In the genomic region with DNA sequence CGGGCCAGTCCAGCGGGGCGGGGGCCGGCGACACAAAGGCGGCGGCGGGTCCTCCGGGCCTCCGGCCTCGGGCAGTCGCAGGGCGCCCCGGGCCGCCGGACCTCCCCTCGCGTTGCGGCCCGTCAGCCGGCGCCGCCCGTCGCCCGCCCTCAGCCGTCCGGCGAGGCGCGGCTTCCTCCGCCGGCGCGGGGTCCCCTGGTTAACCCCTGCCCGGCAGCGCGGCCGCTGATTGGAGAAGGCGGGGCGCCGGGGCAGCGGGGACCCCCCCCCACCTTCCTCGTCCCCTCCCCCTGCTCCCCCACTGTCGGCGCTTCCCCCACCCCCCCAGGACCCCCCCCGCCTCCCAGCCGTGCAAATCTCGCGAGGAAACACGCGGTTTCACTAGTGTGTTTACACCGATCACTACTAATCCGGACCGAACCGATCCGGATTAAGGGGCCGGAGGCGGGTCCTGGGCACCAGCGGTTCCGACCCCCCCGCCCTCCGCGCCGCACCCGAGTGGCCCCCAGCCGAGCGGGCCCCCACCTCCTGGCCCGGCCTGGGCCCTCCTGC, we compare ENCODE assay signal across 8 cellular contexts. TPM values are rescaled to one million over a fixed set of nuclear protein-coding genes. Genes with fewer than 3 reads are reported as not detected.
DNase-seq lines count a peak whose midpoint lies in the region; ATAC-seq, FAIRE-seq and TF ChIP-seq lines count a peak whose summit lies in the region.
"Not testable (repeated sequence)": the region's sequence is repeated elsewhere in the genome, so short reads cannot be mapped to it uniquely, and the experiment has no call there.

A gene (plus strand): TSS at position 402 of the 552 bp plus-strand sequence. CDS start 2,301 bp downstream, outside the sequence.

- DNase-seq in GM12891 (ENCODE audit: insufficient read length, low spot score) (peak; percentile 92), NCI-H1436 (lab: John Stamatoyannopoulos, UW) (peak; percentile 83), amniotic epithelial cell (ENCODE audit: low read depth) (peak; percentile 69), heart right ventricle (peak; percentile 81 to 83), pons (ENCODE audit: low spot score) (peak; percentile 52), tibial artery (peak; percentile 58 to 84)

- H3K9me3 ChIP-seq in heart right ventricle, tibial artery: not testable (repeated sequence)

- WGBS in heart right ventricle, 2 donors, result 3% methylated on average over 13 to 64 of the region's 69 CpGs

- TF ChIP-seq CTCF in heart right ventricle (IDR thresholded peaks at IDR 0.05); tibial artery (IDR thresholded peaks at IDR 0.05): not testable (repeated sequence)

- ATAC-seq in HG02763 (IDR thresholded peaks at IDR 0.05; ENCODE audit: unreplicated experiment) (peak; percentile 78), heart right ventricle (peak; percentile 87 to 94 (median 92))

- H3K27ac ChIP-seq in heart right ventricle, result peak within 1 kb of the TSS; percentile 89 to 97 (median 94)
- H3K27ac ChIP-seq in tibial artery, result peak within 1 kb of the TSS; percentile 96 to 97

- H3K36me3 ChIP-seq in heart right ventricle (peaks cover 0 to 24% (median 4%) of the 10 kb centered on the region in 9 donors), tibial artery (peaks cover 0 to 14% (median 0%) of the 10 kb centered on the region in 3 donors)

- H3K27me3 ChIP-seq in heart right ventricle, tibial artery: not testable (repeated sequence)

- H3K4me1 ChIP-seq in heart right ventricle (peaks cover 0 to 45% (median 23%) of the 10 kb centered on the region in 9 donors), tibial artery (peaks cover 0 to 44% (median 16%) of the 10 kb centered on the region in 4 donors)

- TF ChIP-seq POLR2A in GM12891 (IDR thresholded peaks at IDR 0.05; ENCODE audit: low read depth, low read length), result not testable (repeated sequence)

- intact Hi-C loops in T-helper 2 cell treated with Interferon-gamma antibody and Interleukin-4, amounts not matched to agents 100 ng/mL and 5 ng/mL, for 36 hours (cut with micrococcal nuclease), result loop anchor here (2.0 kb wide), 1 partner anchor 56 kb away; a partner anchor contains a TSS
- intact Hi-C loops in heart right ventricle (cut with DNase I); tibial artery (cut with DNase I; ENCODE audit: low total_unique reads): not testable (repeated sequence)

- H3K4me3 ChIP-seq in heart right ventricle (peak within 1 kb of the TSS; percentile 50 to 89 (median 80)), tibial artery (peak within 1 kb of the TSS; percentile 87 to 94)

- peak; percentile 66 for FAIRE-seq in GM12891 (lab: Jason Lieb, UNC)

RNA-seq across cellular contexts. Expression of the gene that starts here (rescaled TPM):
- 17.3 TPM for polyA plus RNA-seq in GM12891 (2012; ENCODE audit: low read depth, missing spikeins)
- total RNA-seq in T-helper 2 cell treated with Interferon-gamma antibody and Interleukin-4, amounts not matched to agents 100 ng/mL and 5 ng/mL, for 36 hours, result 41.7 and 45.4 TPM in 2 replicates
- total RNA-seq in heart right ventricle, result 10 to 100 TPM; 25.8 to 41.9 (median 31.8) TPM
- 10 to 100 TPM in 1 of 2 donors, 1 to 10 TPM in 1; 9.2 to 12.0 TPM for polyA plus RNA-seq in heart right ventricle

Comparison
In these comparisons a context has a peak if more than half of its experiments do, and no peak if none do; other contexts are left out.
1. Peak in every context shown above with its lines: DNase-seq, ATAC-seq, H3K4me3 ChIP-seq and H3K27ac ChIP-seq.